Comparison of ENCODE assay signal across 12 cellular contexts in genomic region chr5:16889203-16889971, GRCh38. TPM values are rescaled to one million over a fixed set of nuclear protein-coding genes. Genes with fewer than 3 reads are reported as not detected.
A peak's percentile ranks its signal among the peaks of the same experiment; 100 is the strongest.
DNase-seq lines count a peak whose midpoint lies in the region; ATAC-seq and TF ChIP-seq lines count a peak whose summit lies in the region.
"Had no signal": no experiment of that assay in that cellular context is flagged by ENCODE, and none has a peak within 500 bp of the region (broad histone marks: within the 10 kb centered on the region; RNA-seq: fewer than 3 reads in every experiment).

No MANE protein-coding gene starts in this region.

- H3K36me3 Mint-ChIP-seq in WTC11 = no peaks in the 10 kb centered on the region; the same call in 1 of the 2 replicates
- no peaks in the 10 kb centered on the region for H3K36me3 Mint-ChIP-seq in glutamatergic neuron (ENCODE audit: unreplicated experiment)
- H3K36me3 Mint-ChIP-seq: CD4-positive, CD25-positive, alpha-beta regulatory T cell; stimulated activated effector memory CD8-positive, alpha-beta T cell treated with anti-CD3 and anti-CD28 coated beads, Interleukin-12 subunit alpha, Interleukin-12 subunit beta, amount 100 ng/mL, for 72 hours had no signal

- H3K9me3 Mint-ChIP-seq in WTC11 (peaks cover 6% of the 10 kb centered on the region; the same call in 1 of the 2 replicates), glutamatergic neuron (ENCODE audit: unreplicated experiment) (peaks cover 4% of the 10 kb centered on the region)
- H3K9me3 Mint-ChIP-seq: stimulated activated effector memory CD8-positive, alpha-beta T cell treated with anti-CD3 and anti-CD28 coated beads, Interleukin-12 subunit alpha, Interleukin-12 subunit beta, amount 100 ng/mL, for 72 hours had no signal

- H3K4me1 ChIP-seq in ACC112 (ENCODE audit: control insufficient read depth, insufficient read depth, low read length, unreplicated experiment) (peaks cover 63% of the 10 kb centered on the region), OCI-LY7 (ENCODE audit: insufficient read depth, low read length, poor library complexity, severe bottlenecking) (no peaks in the 10 kb centered on the region)

- H3K4me3 ChIP-seq in ACC112 (ENCODE audit: low read depth, low read length) (peak overlapping the region; percentile 61), OCI-LY7 (ENCODE audit: low read depth, low read length, poor library complexity, severe bottlenecking) (no peak overlapping the region)

- peaks cover 76% of the 10 kb centered on the region for H3K79me2 ChIP-seq in ACC112 (ENCODE audit: control insufficient read depth, insufficient read depth, low read length, unreplicated experiment)
- no peaks in the 10 kb centered on the region for H3K79me2 ChIP-seq in OCI-LY7 (ENCODE audit: insufficient read depth, low read depth, low read length)

- TF ChIP-seq CTCF in WTC11 (IDR thresholded peaks at IDR 0.05) (no peak), glutamatergic neuron (IDR thresholded peaks at IDR 0.05; ENCODE audit: partially characterized antibody, unreplicated experiment) (no peak), OCI-LY7 (conservative IDR thresholded peaks at IDR 0.05; ENCODE audit: low read length) (no peak)

- DNase-seq in HT1080 (ENCODE audit: low read depth) (peak; percentile 56), WTC11 (ENCODE audit: low spot score) (no peak), left kidney (ENCODE audit: low read depth, low spot score) (peak; percentile 94), glutamatergic neuron (no peak), OCI-LY7 (ENCODE audit: low spot score) (no peak), COLO829 (ENCODE audit: low spot score) (no peak)
- DNase-seq: CD4-positive, CD25-positive, alpha-beta regulatory T cell; SHP77 treated with DMSO at 0.1 percent for 48 hours had no signal

- H2AFZ ChIP-seq in ACC112 (ENCODE audit: low read length, unreplicated experiment) (peak overlapping the region; percentile 39), OCI-LY7 (ENCODE audit: low read length) (no peak overlapping the region)

- no peaks in the 10 kb centered on the region for H3K9me3 ChIP-seq in OCI-LY7 (ENCODE audit: low read length)

- no peaks in the 10 kb centered on the region for H3K9me2 ChIP-seq in OCI-LY7 (ENCODE audit: insufficient read depth, low read length)

- CTCF ChIA-PET in WTC11 (lab: Charles Lee) (no interaction called here), OCI-LY7 (lab: Charles Lee; ENCODE audit: unreplicated experiment) (no interaction called here)

- ATAC-seq in WTC11 = no peak
- no peak for ATAC-seq in GM19455 (IDR thresholded peaks at IDR 0.05; ENCODE audit: unreplicated experiment)
- ATAC-seq: stimulated activated effector memory CD8-positive, alpha-beta T cell treated with anti-CD3 and anti-CD28 coated beads, Interleukin-12 subunit alpha, Interleukin-12 subunit beta, amount 100 ng/mL, for 72 hours had no signal

- H3K27ac Mint-ChIP-seq in WTC11 = peak overlapping the region; percentile 28
- no peak overlapping the region for H3K27ac Mint-ChIP-seq in glutamatergic neuron (ENCODE audit: unreplicated experiment)
- H3K27ac Mint-ChIP-seq: CD4-positive, CD25-positive, alpha-beta regulatory T cell; stimulated activated effector memory CD8-positive, alpha-beta T cell treated with anti-CD3 and anti-CD28 coated beads, Interleukin-12 subunit alpha, Interleukin-12 subunit beta, amount 100 ng/mL, for 72 hours had no signal

- peaks cover 69% of the 10 kb centered on the region for H3K4me1 Mint-ChIP-seq in WTC11
- H3K4me1 Mint-ChIP-seq in glutamatergic neuron (ENCODE audit: low read depth, unreplicated experiment) = peaks cover 13% of the 10 kb centered on the region
- H3K4me1 Mint-ChIP-seq: CD4-positive, CD25-positive, alpha-beta regulatory T cell; stimulated activated effector memory CD8-positive, alpha-beta T cell treated with anti-CD3 and anti-CD28 coated beads, Interleukin-12 subunit alpha, Interleukin-12 subunit beta, amount 100 ng/mL, for 72 hours had no signal

- POLR2A ChIA-PET in WTC11 (lab: Charles Lee) = no interaction called here
- POLR2A ChIA-PET in OCI-LY7 (lab: Charles Lee) = interaction anchor here (0.6 kb wide), 1 partner anchor 10 kb away, joined by 3 read pairs; no protein-coding TSS in a partner anchor

- H3K36me3 ChIP-seq in ACC112 (ENCODE audit: insufficient read depth, low read length) (no peaks in the 10 kb centered on the region), OCI-LY7 (ENCODE audit: insufficient read depth, low read length) (no peaks in the 10 kb centered on the region)

- no peaks in the 10 kb centered on the region for H4K20me1 ChIP-seq in OCI-LY7 (ENCODE audit: insufficient read depth, low read length)

- intact Hi-C loops in OCI-LY7 (cut with micrococcal nuclease; ENCODE audit: unreplicated experiment) = no loop called here

- no peaks in the 10 kb centered on the region for H3K27me3 Mint-ChIP-seq in WTC11 (ENCODE audit: low read depth)
- H3K27me3 Mint-ChIP-seq in glutamatergic neuron (ENCODE audit: unreplicated experiment) = peaks cover 4% of the 10 kb centered on the region
- H3K27me3 Mint-ChIP-seq: CD4-positive, CD25-positive, alpha-beta regulatory T cell had no signal

- H3K27ac ChIP-seq in ACC112 (ENCODE audit: low read depth, low read length) = peak overlapping the region; percentile 95
- no peak overlapping the region for H3K27ac ChIP-seq in OCI-LY7 (ENCODE audit: low read depth, low read length, poor library complexity, severe bottlenecking)
- H3K27ac ChIP-seq: KMS-11 had no signal

- H3K27me3 ChIP-seq in ACC112 (ENCODE audit: insufficient read depth, low read length) = no peaks in the 10 kb centered on the region

- H3K4me3 Mint-ChIP-seq in WTC11 (no peak overlapping the region), glutamatergic neuron (ENCODE audit: unreplicated experiment) (no peak overlapping the region)
- H3K4me3 Mint-ChIP-seq: CD4-positive, CD25-positive, alpha-beta regulatory T cell; stimulated activated effector memory CD8-positive, alpha-beta T cell treated with anti-CD3 and anti-CD28 coated beads, Interleukin-12 subunit alpha, Interleukin-12 subunit beta, amount 100 ng/mL, for 72 hours had no signal

- no TSS peak for BruUV-seq in OCI-LY7 (replicated peaks; lab: Mats Ljungman, UMichigan)

- no peak overlapping the region for H3K4me2 ChIP-seq in OCI-LY7 (ENCODE audit: low read length)
- H3K4me2 ChIP-seq: KMS-11 had no signal

TF ChIP-seq in WTC11, 78 proteins besides CTCF, POLR2A, EP300 and RAD21:
- no peak for TF ChIP-seq ATF1 (CRISPR knock-in tag; IDR thresholded peaks at IDR 0.05)
- TF ChIP-seq ZNF121 (CRISPR knock-in tag; IDR thresholded peaks at IDR 0.05) = peak; percentile 98

RNA-seq across cellular contexts. Expression of gene MYO10, which starts 46.7 kb away (rescaled TPM):
- total RNA-seq in HT1080 (2014; rRNA removed; shearing (Covaris generic)) = 54.6 and 61.2 TPM in 2 replicates
- polyA plus RNA-seq in HT1080 (2015; cell fraction: cytosol; rRNA removed) = 30.3 and 35.9 TPM in 2 replicates
- 53.0 and 56.3 TPM in 2 replicates for polyA plus RNA-seq in HT1080 (2015; cell fraction: nucleus; rRNA removed)
- total RNA-seq in WTC11 (2021) (89.8 to 90.8 TPM (median 90.7 TPM) in 3 replicates), glutamatergic neuron (ENCODE audit: unreplicated experiment) (23.1 TPM), OCI-LY7 (2022) (1.7 TPM in 2 replicates)
- 0.03 TPM in 1 of 2 replicates, not detected in the other for total RNA-seq in OCI-LY7 (2014; rRNA removed; shearing (Covaris generic))

Comparison
In these comparisons a context has a peak if more than half of its experiments do, and no peak if none do; other contexts are left out.
1. DNase-seq: peak in HT1080 (single experiment) and left kidney (single experiment); none in WTC11 (single experiment), glutamatergic neuron (single experiment), OCI-LY7 (single experiment) and COLO829 (single experiment).